25 cellular contexts compared by ENCODE assay signal in genomic region chr10:124450783-124451057, GRCh38. TPM values are rescaled to one million over a fixed set of nuclear protein-coding genes. Genes with fewer than 3 reads are reported as not detected.
DNase-seq lines count a peak whose midpoint lies in the region; TF ChIP-seq lines count a peak whose summit lies in the region.
"Had no signal": no experiment of that assay in that cellular context is flagged by ENCODE, and none has a peak within 500 bp of the region (broad histone marks: within the 10 kb centered on the region; RNA-seq: fewer than 3 reads in every experiment).

No MANE protein-coding gene starts in this region.

- H3K27me3 ChIP-seq in NT2/D1 (ENCODE audit: insufficient read depth, insufficient read length), result no peaks in the 10 kb centered on the region
- peaks cover 54% of the 10 kb centered on the region for H3K27me3 ChIP-seq in iPS-15b (ENCODE audit: control insufficient read depth, insufficient read depth, low read length)
- H3K27me3 ChIP-seq in stomach, result peaks cover 28 to 100% (median 76%) of the 10 kb centered on the region in 3 donors

- no peak for TF ChIP-seq CTCF in stomach (IDR thresholded peaks at IDR 0.05)

- H3K9ac ChIP-seq in ES-I3 (ENCODE audit: low read depth, low read length), result peak overlapping the region; percentile 56
- peak overlapping the region; percentile 85 for H3K9ac ChIP-seq in NT2/D1 (ENCODE audit: insufficient read length, low read depth)
- no peak overlapping the region for H3K9ac ChIP-seq in iPS-15b (ENCODE audit: low read depth, low read length)

- H3K4me3 ChIP-seq in NT2/D1 (ENCODE audit: insufficient read length, low read depth) (peak overlapping the region; percentile 55), iPS-15b (ENCODE audit: low read depth, low read length) (peak overlapping the region; percentile 76), stomach (no peak overlapping the region)
- H3K4me3 ChIP-seq: GM12878 had no signal

- H3K4me1 ChIP-seq in ES-I3 (ENCODE audit: insufficient read depth, low read length) (peaks cover 27% of the 10 kb centered on the region), NT2/D1 (ENCODE audit: insufficient read depth, insufficient read length) (peaks cover 2% of the 10 kb centered on the region), iPS-15b (ENCODE audit: control insufficient read depth, insufficient read depth, low read length) (peaks cover 32% of the 10 kb centered on the region), stomach (peaks cover 33 to 41% (median 37%) of the 10 kb centered on the region in 4 donors)

- H3K9me3 ChIP-seq in ES-I3 (ENCODE audit: control insufficient read depth, insufficient read depth, low read length) (no peaks in the 10 kb centered on the region), NT2/D1 (ENCODE audit: insufficient read depth, low read length) (no peaks in the 10 kb centered on the region), iPS-15b (ENCODE audit: control insufficient read depth, insufficient read depth, low read length) (no peaks in the 10 kb centered on the region), stomach (no peaks in the 10 kb centered on the region)
- H3K9me3 ChIP-seq: ascending aorta, gastrocnemius medialis, lower lobe of right lung, pancreas, sigmoid colon, suprapubic skin had no signal

- 13 to 28% (median 20%) methylated on average over 4 to 5 of the region's 5 CpGs for WGBS in stomach, 5 donors

- DNase-seq in NT2/D1 (ENCODE audit: low read depth, low spot score), result no peak
- DNase-seq in posterior vena cava (ENCODE audit: low spot score), result peak; percentile 28
- DNase-seq in NCI-H345 (lab: John Stamatoyannopoulos, UW), result no peak
- DNase-seq in stomach, result no peak
- DNase-seq in DMS79 (lab: John Stamatoyannopoulos, UW), result no peak
- DNase-seq: activated CD4-positive, alpha-beta T cell treated with anti-CD3 and anti-CD28 coated beads for 1 hour; CD4-positive, alpha-beta memory T cell; cerebellar nuclear complex; effector CD4-positive, alpha-beta T cell; gastrocnemius medialis; HFFc6; lower lobe of right lung; NCI-H1694; NCI-H774; pancreas; SHP77; sigmoid colon had no signal

- no peak for TF ChIP-seq EP300 in stomach (IDR thresholded peaks at IDR 0.05)

- H3K36me3 ChIP-seq in ES-I3 (ENCODE audit: insufficient read depth, low read length) (no peaks in the 10 kb centered on the region), NT2/D1 (ENCODE audit: insufficient read depth, insufficient read length, low read length) (peaks cover 9% of the 10 kb centered on the region), iPS-15b (ENCODE audit: control insufficient read depth, insufficient read depth, low read length) (no peaks in the 10 kb centered on the region), stomach (no peaks in the 10 kb centered on the region)
- H3K36me3 ChIP-seq: ascending aorta, gastrocnemius medialis, lower lobe of right lung, pancreas, sigmoid colon, suprapubic skin had no signal

- intact Hi-C loops in posterior vena cava (cut with DNase I), result loop anchor here in 1 of 2 donors (5.0 kb wide), 1 partner anchor 882 kb away; no protein-coding TSS in a partner anchor
- intact Hi-C loops in stomach (cut with DNase I; ENCODE audit: low total_unique reads), result no loop called here

- no peak for TF ChIP-seq POLR2A in stomach (IDR thresholded peaks at IDR 0.05)

- no peak overlapping the region for H3K27ac ChIP-seq in stomach
- H3K27ac ChIP-seq: ascending aorta, gastrocnemius medialis, lower lobe of right lung, pancreas, sigmoid colon, suprapubic skin had no signal

RNA-seq across cellular contexts. Expression of gene NKX1-2, which starts 0.9 kb away (rescaled TPM):
- not detected for total RNA-seq in posterior vena cava
- not detected for total RNA-seq in stomach
- polyA plus RNA-seq in stomach, result under 1 TPM in 1 of 3 donors, not detected in 2; 0.10 TPM
- total RNA-seq: activated CD8-positive, alpha-beta memory T cell treated with anti-CD3 and anti-CD28 coated beads for 36 hours; ascending aorta; CD4-positive, alpha-beta memory T cell; gastrocnemius medialis; GM12878; HFFc6; HT-29; kidney epithelial cell; lower lobe of right lung; pancreas; sigmoid colon had no signal
- polyA plus RNA-seq: CD4-positive, alpha-beta memory T cell; GM12878; pancreas; sigmoid colon had no signal

RNA-seq across cellular contexts. Expression of gene LHPP, which starts 10.9 kb away (rescaled TPM):
- total RNA-seq in posterior vena cava, result 10 to 100 TPM; 11.9 to 13.0 TPM
- 10 to 100 TPM in 4 of 5 donors, 1 to 10 TPM in 1; 8.5 to 48.7 (median 17.5) TPM for total RNA-seq in stomach
- 10 to 100 TPM; 14.6 to 24.0 (median 16.6) TPM for polyA plus RNA-seq in stomach

RNA-seq across cellular contexts. Expression of gene OAT, which starts 32.0 kb away (rescaled TPM):
- total RNA-seq in posterior vena cava (100 to 1,000 TPM in 1 of 2 donors, 10 to 100 TPM in 1; 89.5 to 113 TPM), stomach (100 to 1,000 TPM in 1 of 5 donors, 10 to 100 TPM in 4; 26.1 to 243 (median 75.0) TPM)
- polyA plus RNA-seq in stomach, result 10 to 100 TPM; 63.6 to 94.9 (median 63.8) TPM

Comparison
In these comparisons a context has a peak if more than half of its experiments do, and no peak if none do; other contexts are left out.
1. H3K4me3 ChIP-seq: peak in NT2/D1 (single experiment) and iPS-15b (single experiment); none in stomach (0 of 4).